32 cellular contexts compared by ENCODE assay signal in genomic region chr6:68012822-68013221, GRCh38.
"Had no signal": no experiment of that assay in that cellular context is flagged by ENCODE, and none has a peak within 500 bp of the region (broad histone marks: within the 10 kb centered on the region; RNA-seq: fewer than 3 reads in every experiment).

No MANE protein-coding gene starts in this region.

- H3K4me3 ChIP-seq: adrenal gland, ascending aorta, body of pancreas, breast epithelium, cardiac muscle cell had no signal

- H3K36me3 ChIP-seq: adrenal gland, ascending aorta, brain microvascular endothelial cell, breast epithelium, cardiac muscle cell had no signal

- ATAC-seq: activated naive CD4-positive, alpha-beta T cell treated with anti-CD3 and anti-CD28 coated beads, Interleukin-2, amount 50 U/mL, for 72 hours; activated naive CD8-positive, alpha-beta T cell treated with anti-CD3 and anti-CD28 coated beads, Interleukin-2, amount 50 U/mL, for 24 hours; activated T-cell treated with anti-CD3 and anti-CD28 coated beads, Interleukin-2, amount 50 U/mL, for 4 hours; activated T-cell treated with anti-CD3 and anti-CD28 coated beads, Interleukin-2, amount 50 U/mL, for 72 hours; activated T-helper 17 cell treated with anti-CD3 and anti-CD28 coated beads, Interleukin-2, amount 50 U/mL, for 72 hours; body of pancreas had no signal

- FAIRE-seq: astrocyte, bronchial epithelial cell had no signal

- H3K27ac ChIP-seq: adrenal gland, ascending aorta, body of pancreas, brain microvascular endothelial cell, breast epithelium, cardiac muscle cell had no signal

- DNase-seq: activated effector memory CD4-positive, alpha-beta T cell treated with anti-CD3 and anti-CD28 coated beads, Interleukin-2, amount 50 U/mL, for 16 hours; activated effector memory CD4-positive, alpha-beta T cell treated with Interleukin-2 at 50 U/mL for 16 hours; activated gamma-delta T cell; activated gamma-delta T cell treated with Interleukin-2 at 50 U/mL for 16 hours; activated naive CD4-positive, alpha-beta T cell; activated naive CD4-positive, alpha-beta T cell treated with anti-CD3 and anti-CD28 coated beads for 36 hours; activated naive CD4-positive, alpha-beta T cell treated with anti-CD3 and anti-CD28 coated beads, Interleukin-2, amount 10 ng/mL, durations not matched to agents 7 days and 5 days; activated naive CD4-positive, alpha-beta T cell treated with anti-CD3 and anti-CD28 coated beads, Interleukin-2, amount 50 U/mL, for 16 hours; activated naive CD4-positive, alpha-beta T cell treated with Interleukin-2 at 50 U/mL for 16 hours; activated naive CD8-positive, alpha-beta T cell treated with anti-CD3 and anti-CD28 coated beads for 36 hours; activated naive CD8-positive, alpha-beta T cell treated with anti-CD3 and anti-CD28 coated beads, Interleukin-2, amount 10 ng/mL, durations not matched to agents 7 days and 5 days; activated naive CD8-positive, alpha-beta T cell treated with anti-CD3 and anti-CD28 coated beads, Interleukin-2, amount 50 U/mL, for 24 hours; activated T-cell treated with anti-CD3 and anti-CD28 coated beads, Interleukin-2, amount 50 U/mL, for 4 hours; activated T-cell treated with anti-CD3 and anti-CD28 coated beads, Interleukin-2, amount 50 U/mL, for 48 hours; activated T-cell treated with anti-CD3 and anti-CD28 coated beads, Interleukin-2, amount 50 U/mL, for 72 hours; adrenal gland; amniotic stem cell; amygdala; anterior cingulate cortex; aorta; body of pancreas; brain microvascular endothelial cell; caudate nucleus; central memory CD4-positive, alpha-beta T cell; cerebellar nuclear complex had no signal

- H3K4me1 ChIP-seq: adrenal gland, ascending aorta, body of pancreas, breast epithelium had no signal

- H3K27me3 ChIP-seq: adrenal gland, ascending aorta, body of pancreas, brain microvascular endothelial cell, breast epithelium, cardiac muscle cell had no signal

- H3K9me3 ChIP-seq: adrenal gland, ascending aorta, body of pancreas, breast epithelium had no signal
